7 cellular contexts compared by ENCODE assay signal in genomic region chr9:129336130-129336528, GRCh38.
DNase-seq lines count a peak whose midpoint lies in the region; ATAC-seq and TF ChIP-seq lines count a peak whose summit lies in the region.

No MANE protein-coding gene starts in this region.

- H3K36me3 ChIP-seq in HUES64 (ENCODE audit: insufficient read depth, low read length) = no peaks in the 10 kb centered on the region
- H3K36me3 ChIP-seq in suprapubic skin = no peaks in the 10 kb centered on the region

- no peaks in the 10 kb centered on the region for H3K27me3 ChIP-seq in HUES64 (ENCODE audit: insufficient read depth, low read length)
- H3K27me3 ChIP-seq in suprapubic skin = no peaks in the 10 kb centered on the region

- TF ChIP-seq CTCF in suprapubic skin (IDR thresholded peaks at IDR 0.05) = no peak

- peaks cover 39% of the 10 kb centered on the region for H3K4me1 ChIP-seq in HUES64 (ENCODE audit: insufficient read depth, low read length)
- peaks cover 67% of the 10 kb centered on the region for H3K4me1 ChIP-seq in suprapubic skin

- H3K4me3 ChIP-seq in HUES64 (ENCODE audit: low read length) (peak overlapping the region; percentile 41), suprapubic skin (peak overlapping the region; percentile 44)

- TF ChIP-seq EP300 in suprapubic skin (IDR thresholded peaks at IDR 0.05) = no peak

- peak overlapping the region; percentile 27; the same call in 1 of the 2 replicates for H3K9ac ChIP-seq in HUES64 (ENCODE audit: low read depth, low read length)

- 48% methylated on average over 5 of the region's 5 CpGs for WGBS in HUES64
- WGBS in suprapubic skin = 67% methylated on average over 3 of the region's 5 CpGs

- DNase-seq in astrocyte of the hippocampus (ENCODE audit: low read depth, low spot score) (peak; percentile 77), kidney tubule cell (ENCODE audit: low spot score) (peak; percentile 28), suprapubic skin (ENCODE audit: low spot score in 2 of 2) (no peak), ureter (ENCODE audit: low spot score) (no peak)

- TF ChIP-seq POLR2A in suprapubic skin (IDR thresholded peaks at IDR 0.05) = no peak

- H3K9me3 ChIP-seq in HUES64 (ENCODE audit: insufficient read depth, low read depth, low read length) (peaks cover under 1% of the 10 kb centered on the region; the same call in 1 of the 2 replicates), suprapubic skin (peaks cover 2% of the 10 kb centered on the region)

- peak overlapping the region; percentile 65; the same call in 1 of the 2 replicates for H3K27ac ChIP-seq in HUES64 (ENCODE audit: low read depth, low read length)
- peak overlapping the region; percentile 65 for H3K27ac ChIP-seq in suprapubic skin

- ATAC-seq in GM21367 (IDR thresholded peaks at IDR 0.05; ENCODE audit: unreplicated experiment) (no peak), GM21529 (IDR thresholded peaks at IDR 0.05; ENCODE audit: unreplicated experiment) (no peak)

Comparison
In these comparisons a context has a peak if more than half of its experiments do, and no peak if none do; other contexts are left out.
1. DNase-seq: peak in astrocyte of the hippocampus (single experiment) and kidney tubule cell (single experiment); none in suprapubic skin (0 of 2) and ureter (single experiment).